Comparison of ENCODE assay signal across 1 cellular context in genomic region chr5:174231961-174232487, GRCh38.
TF ChIP-seq lines count a peak whose summit lies in the region.

No MANE protein-coding gene starts in this region.

TF ChIP-seq in PFSK-1, 5 proteins besides CTCF, POLR2A, EP300 and RAD21 (continued from another document):
- TF ChIP-seq REST (IDR thresholded peaks at IDR 0.05; ENCODE audit: insufficient read depth in 1 of 2, low read depth in 2 of 2, low read length in 2 of 2): peak in 1 of 2 experiments; percentile 75; a peak in 1 of 4 replicates
